11 cellular contexts compared by ENCODE assay signal in the genomic region with DNA sequence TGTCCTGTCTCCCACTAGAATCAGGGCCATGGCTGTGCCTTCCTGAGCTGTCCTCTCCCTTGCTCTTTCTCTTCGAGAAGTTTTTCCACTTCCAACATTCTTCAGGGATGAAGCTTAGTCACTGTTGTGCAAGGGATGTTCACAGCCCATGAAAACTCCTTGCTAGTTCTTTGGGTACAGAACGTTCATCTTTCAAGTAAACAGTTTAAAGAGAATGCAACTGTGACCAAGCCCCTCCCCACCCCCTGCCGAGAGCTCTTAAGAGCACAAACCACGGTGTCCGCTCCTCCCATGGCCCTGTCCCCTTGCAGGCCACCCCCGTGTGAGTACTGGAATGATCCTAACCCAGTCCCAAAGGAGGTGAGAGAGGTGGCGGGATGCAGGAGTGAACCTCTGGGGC.
DNase-seq lines count a peak whose midpoint lies in the region; TF ChIP-seq lines count a peak whose summit lies in the region.
"Had no signal": no experiment of that assay in that cellular context is flagged by ENCODE, and none has a peak within 500 bp of the region (broad histone marks: within the 10 kb centered on the region; RNA-seq: fewer than 3 reads in every experiment).

No MANE protein-coding gene starts in this region.

- H3K9me3 ChIP-seq in transverse colon, result no peaks in the 10 kb centered on the region
- H3K9me3 ChIP-seq: ascending aorta had no signal

- no peak for TF ChIP-seq CTCF in NB4 (IDR thresholded peaks at IDR 0.05; ENCODE audit: low read depth, low read length)
- no peak for TF ChIP-seq CTCF in dorsolateral prefrontal cortex (IDR thresholded peaks at IDR 0.05 in 54 of 56, conservative IDR thresholded peaks at IDR 0.05 in 2 of 56; ENCODE audit: low read depth in 1 of 56, partially characterized antibody in 56 of 56)
- no peak for TF ChIP-seq CTCF in transverse colon (IDR thresholded peaks at IDR 0.05)

- DNase-seq in NB4 (ENCODE audit: low read depth), result peak; percentile 40
- DNase-seq in dorsolateral prefrontal cortex, result no peak
- DNase-seq in mesenteric fat pad (ENCODE audit: low spot score), result peak; percentile 89
- DNase-seq in transverse colon, result peak; percentile 43
- no peak for DNase-seq in inferior parietal cortex (ENCODE audit: extremely low spot score)
- DNase-seq in D341Med (ENCODE audit: low spot score), result no peak
- no peak for DNase-seq in activated CD4-positive, alpha-beta memory T cell treated with anti-CD3 and anti-CD28 coated beads for 36 hours
- DNase-seq: Calu3 had no signal

- H3K27ac Mint-ChIP-seq in activated CD4-positive, alpha-beta memory T cell treated with anti-CD3 and anti-CD28 coated beads for 36 hours, result no peak overlapping the region
- H3K27ac Mint-ChIP-seq: neural progenitor cell had no signal

- H3K9me3 Mint-ChIP-seq in activated CD4-positive, alpha-beta memory T cell treated with anti-CD3 and anti-CD28 coated beads for 36 hours, result no peaks in the 10 kb centered on the region
- H3K9me3 Mint-ChIP-seq: neural progenitor cell had no signal

- no peak for TF ChIP-seq POLR2A in NB4 (IDR thresholded peaks at IDR 0.05; ENCODE audit: extremely low read depth, insufficient read length)
- no peak for TF ChIP-seq POLR2A in transverse colon (IDR thresholded peaks at IDR 0.05)

- intact Hi-C loops in dorsolateral prefrontal cortex (cut with DNase I), result no loop called here
- intact Hi-C loops in transverse colon (cut with DNase I; ENCODE audit: low total_unique reads), result no loop called here
- intact Hi-C loops in activated CD4-positive, alpha-beta memory T cell treated with anti-CD3 and anti-CD28 coated beads for 36 hours (cut with micrococcal nuclease), result no loop called here

- no peaks in the 10 kb centered on the region for H3K36me3 ChIP-seq in transverse colon
- H3K36me3 ChIP-seq: ascending aorta, neural progenitor cell had no signal

- in situ Hi-C loops in transverse colon (cut with MboI; ENCODE audit: low pct_ligation_motif_present in 1 of 4, low pct_unique_long_range_greater_than_20kb in 1 of 4, low sequenced_read_pairs in 3 of 4), result no loop called here

- H3K27ac ChIP-seq in dorsolateral prefrontal cortex, result peak overlapping the region in 43 of 59 donors; percentile 1 to 85 (median 51)
- H3K27ac ChIP-seq in transverse colon, result peak overlapping the region; percentile 50 to 82 (median 70)
- H3K27ac ChIP-seq: neural progenitor cell had no signal

- H3K27me3 Mint-ChIP-seq in activated CD4-positive, alpha-beta memory T cell treated with anti-CD3 and anti-CD28 coated beads for 36 hours, result no peaks in the 10 kb centered on the region

- H3K27me3 ChIP-seq in dorsolateral prefrontal cortex (no peaks in the 10 kb centered on the region), transverse colon (no peaks in the 10 kb centered on the region)
- H3K27me3 ChIP-seq: ascending aorta, neural progenitor cell had no signal

- WGBS in transverse colon (ENCODE audit: low coverage in 1 of 2), 2 donors, result 84% methylated on average over 7 of the region's 7 CpGs; no CpG with 5 or more reads in 1 of the 2 donors

- H3K4me3 ChIP-seq in NB4 (ENCODE audit: low read depth, low read length), result no peak overlapping the region
- H3K4me3 ChIP-seq in dorsolateral prefrontal cortex, result no peak overlapping the region
- no peak overlapping the region for H3K4me3 ChIP-seq in transverse colon
- H3K4me3 ChIP-seq: ascending aorta, K562, neural progenitor cell had no signal

- TF ChIP-seq EP300 in transverse colon (IDR thresholded peaks at IDR 0.05; ENCODE audit: low read depth), result no peak

- H3K4me1 Mint-ChIP-seq in activated CD4-positive, alpha-beta memory T cell treated with anti-CD3 and anti-CD28 coated beads for 36 hours (ENCODE audit: low read depth), result peaks cover 16% of the 10 kb centered on the region

- H3K4me1 ChIP-seq in transverse colon, result peaks cover 0 to 18% (median 3%) of the 10 kb centered on the region in 4 donors
- H3K4me1 ChIP-seq: neural progenitor cell had no signal

- no peak overlapping the region for H3K4me3 Mint-ChIP-seq in activated CD4-positive, alpha-beta memory T cell treated with anti-CD3 and anti-CD28 coated beads for 36 hours
- H3K4me3 Mint-ChIP-seq: neural progenitor cell had no signal

- CTCF ChIA-PET in activated CD4-positive, alpha-beta memory T cell treated with anti-CD3 and anti-CD28 coated beads for 36 hours (lab: Charles Lee), result no interaction called here

- H3K36me3 Mint-ChIP-seq in activated CD4-positive, alpha-beta memory T cell treated with anti-CD3 and anti-CD28 coated beads for 36 hours, result no peaks in the 10 kb centered on the region
- H3K36me3 Mint-ChIP-seq: neural progenitor cell had no signal

- POLR2A ChIA-PET in activated CD4-positive, alpha-beta memory T cell treated with anti-CD3 and anti-CD28 coated beads for 36 hours (lab: Charles Lee), result no interaction called here

Comparison
In these comparisons a context has a peak if more than half of its experiments do, and no peak if none do; other contexts are left out.
1. DNase-seq: peak in NB4 (single experiment), mesenteric fat pad (single experiment) and transverse colon (single experiment); none in dorsolateral prefrontal cortex (0 of 10), inferior parietal cortex (single experiment), D341Med (single experiment) and activated CD4-positive, alpha-beta memory T cell treated with anti-CD3 and anti-CD28 coated beads for 36 hours (single experiment).